ENCODE assay signal across 9 cellular contexts in the genomic region with DNA sequence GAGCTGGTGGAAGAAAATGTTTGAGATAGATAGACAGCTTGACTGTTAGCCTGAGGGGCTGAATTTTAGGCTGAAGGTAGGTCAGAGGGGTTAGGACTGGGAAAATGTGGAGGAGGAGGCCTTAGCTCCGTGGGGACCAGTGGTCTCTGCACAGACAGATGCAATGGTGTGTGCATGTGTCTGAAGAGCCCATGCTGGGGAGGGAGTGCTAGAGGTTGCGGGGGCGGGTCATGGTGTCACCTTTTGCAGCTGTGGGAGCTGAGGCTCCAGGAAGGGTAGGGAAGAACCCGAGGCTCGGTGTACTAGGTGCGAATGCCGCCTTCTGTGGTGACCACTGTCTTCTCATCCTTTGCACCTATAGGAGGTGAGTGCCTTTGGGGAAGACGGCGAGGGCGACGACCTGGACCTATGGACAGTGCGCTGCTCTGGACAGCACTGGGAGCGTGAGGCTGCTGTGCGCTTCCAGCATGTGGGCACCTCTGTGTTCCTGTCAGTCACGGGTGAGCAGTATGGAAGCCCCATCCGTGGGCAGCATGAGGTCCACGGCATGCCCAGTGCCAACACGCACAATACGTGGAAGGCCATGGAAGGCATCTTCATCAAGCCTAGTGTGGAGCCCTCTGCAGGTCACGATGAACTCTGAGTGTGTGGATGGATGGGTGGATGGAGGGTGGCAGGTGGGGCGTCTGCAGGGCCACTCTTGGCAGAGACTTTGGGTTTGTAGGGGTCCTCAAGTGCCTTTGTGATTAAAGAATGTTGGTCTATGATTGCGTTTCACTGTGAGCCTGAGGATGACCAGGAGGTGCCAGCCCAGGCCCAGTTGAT. TPM values are rescaled to one million over a fixed set of nuclear protein-coding genes. Genes with fewer than 3 reads are reported as not detected.
DNase-seq lines count a peak whose midpoint lies in the region; ATAC-seq and TF ChIP-seq lines count a peak whose summit lies in the region.
"Had no signal": no experiment of that assay in that cellular context is flagged by ENCODE, and none has a peak within 500 bp of the region (broad histone marks: within the 10 kb centered on the region; RNA-seq: fewer than 3 reads in every experiment).

No MANE protein-coding gene starts in this region.

- H3K27ac Mint-ChIP-seq in activated naive CD4-positive, alpha-beta T cell treated with anti-CD3 and anti-CD28 coated beads for 36 hours = peak overlapping the region; percentile 73
- no peak overlapping the region for H3K27ac Mint-ChIP-seq in stimulated activated naive CD8-positive, alpha-beta T cell treated with anti-CD3 and anti-CD28 coated beads, Interleukin-15, amount 100 ng/mL, for 72 hours

- peaks cover 25% of the 10 kb centered on the region for H3K36me3 Mint-ChIP-seq in activated naive CD4-positive, alpha-beta T cell treated with anti-CD3 and anti-CD28 coated beads for 36 hours (ENCODE audit: low read depth)

- DNase-seq in activated naive CD4-positive, alpha-beta T cell treated with anti-CD3 and anti-CD28 coated beads for 36 hours = peak; percentile 25
- no peak for DNase-seq in activated naive CD4-positive, alpha-beta T cell (lab: John Stamatoyannopoulos, UW)
- DNase-seq in SK-MEL-5 (ENCODE audit: low read depth, low spot score) (peak; percentile 45), fibroblast of pulmonary artery (ENCODE audit: low read depth) (no peak), mucosa of gallbladder (ENCODE audit: low spot score) (no peak), CD1c-positive myeloid dendritic cell (ENCODE audit: extremely low spot score) (no peak)
- no peak for DNase-seq in stimulated activated naive CD8-positive, alpha-beta T cell treated with anti-CD3 and anti-CD28 coated beads, Interleukin-15, amount 100 ng/mL, for 72 hours

- peak overlapping the region; percentile 90 for H3K4me3 Mint-ChIP-seq in activated naive CD4-positive, alpha-beta T cell treated with anti-CD3 and anti-CD28 coated beads for 36 hours
- peak overlapping the region; percentile 73 to 93 for H3K4me3 Mint-ChIP-seq in stimulated activated naive CD8-positive, alpha-beta T cell treated with anti-CD3 and anti-CD28 coated beads, Interleukin-15, amount 100 ng/mL, for 72 hours

- peak; percentile 17 for TF ChIP-seq CTCF in fibroblast of pulmonary artery (IDR thresholded peaks at IDR 0.05; ENCODE audit: low read length, missing control alignments)

- intact Hi-C loops in activated naive CD4-positive, alpha-beta T cell treated with anti-CD3 and anti-CD28 coated beads for 36 hours (cut with micrococcal nuclease) = loop anchor here (1.0 kb wide), 1 partner anchor 13 kb away; no protein-coding TSS in a partner anchor

- no peaks in the 10 kb centered on the region for H3K9me3 Mint-ChIP-seq in activated naive CD4-positive, alpha-beta T cell treated with anti-CD3 and anti-CD28 coated beads for 36 hours
- no peaks in the 10 kb centered on the region for H3K9me3 Mint-ChIP-seq in stimulated activated naive CD8-positive, alpha-beta T cell treated with anti-CD3 and anti-CD28 coated beads, Interleukin-15, amount 100 ng/mL, for 72 hours

- in situ Hi-C loops in SK-MEL-5 (cut with HindIII; ENCODE audit: low pct_unique_long_range_greater_than_20kb, low sequenced_read_pairs) = no loop called here

- no peaks in the 10 kb centered on the region for H3K27me3 Mint-ChIP-seq in activated naive CD4-positive, alpha-beta T cell treated with anti-CD3 and anti-CD28 coated beads for 36 hours (ENCODE audit: low read depth)
- H3K27me3 Mint-ChIP-seq in stimulated activated naive CD8-positive, alpha-beta T cell treated with anti-CD3 and anti-CD28 coated beads, Interleukin-15, amount 100 ng/mL, for 72 hours = peaks cover 11% of the 10 kb centered on the region

- ATAC-seq in stimulated activated naive CD8-positive, alpha-beta T cell treated with anti-CD3 and anti-CD28 coated beads, Interleukin-15, amount 100 ng/mL, for 72 hours = no peak
- no peak for ATAC-seq in HG03097 (IDR thresholded peaks at IDR 0.05; ENCODE audit: low FRiP score, unreplicated experiment)

- peak overlapping the region; percentile 75 for H3K4me3 ChIP-seq in fibroblast of pulmonary artery (replicated peaks; ENCODE audit: low read depth, low read length)

- H3K4me1 Mint-ChIP-seq in activated naive CD4-positive, alpha-beta T cell treated with anti-CD3 and anti-CD28 coated beads for 36 hours (ENCODE audit: low read depth) = peaks cover 30% of the 10 kb centered on the region
- peaks cover 49% of the 10 kb centered on the region for H3K4me1 Mint-ChIP-seq in stimulated activated naive CD8-positive, alpha-beta T cell treated with anti-CD3 and anti-CD28 coated beads, Interleukin-15, amount 100 ng/mL, for 72 hours

- CTCF ChIA-PET in activated naive CD4-positive, alpha-beta T cell treated with anti-CD3 and anti-CD28 coated beads for 36 hours (lab: Charles Lee) = interaction anchor here (1.2 to 12.4 kb wide), 7 partner anchors 13 to 71 kb away, joined by 3 to 208 read pairs (median 7); a partner anchor contains a TSS

RNA-seq across cellular contexts. Expression of a gene that starts 1.6 kb away (rescaled TPM):
- 10 to 100 TPM; 21.7 to 22.3 TPM for total RNA-seq in activated naive CD4-positive, alpha-beta T cell treated with anti-CD3 and anti-CD28 coated beads for 36 hours
- total RNA-seq in SK-MEL-5 (2014; rRNA removed; shearing (Covaris generic)) = 144 and 146 TPM in 2 replicates
- polyA plus RNA-seq in SK-MEL-5 (2015; cell fraction: cytosol; rRNA removed) = 225 and 364 TPM in 2 replicates
- polyA plus RNA-seq in SK-MEL-5 (2015; cell fraction: nucleus; rRNA removed) = 21.9 and 27.8 TPM in 2 replicates
- total RNA-seq in mucosa of gallbladder = 61.4 TPM

RNA-seq across cellular contexts. Expression of a gene that starts 11.2 kb away (rescaled TPM):
- under 1 TPM; 0.19 to 0.30 TPM for total RNA-seq in activated naive CD4-positive, alpha-beta T cell treated with anti-CD3 and anti-CD28 coated beads for 36 hours
- total RNA-seq in SK-MEL-5 (2014; rRNA removed; shearing (Covaris generic)) = 0.11 TPM in 1 of 2 replicates, not detected in the other
- not detected in 2 replicates for polyA plus RNA-seq in SK-MEL-5 (2015; cell fraction: cytosol; rRNA removed)
- polyA plus RNA-seq in SK-MEL-5 (2015; cell fraction: nucleus; rRNA removed) = 3.1 and 3.2 TPM in 2 replicates
- total RNA-seq in mucosa of gallbladder = 0.37 TPM
- total RNA-seq: NCI-H460 had no signal

RNA-seq across cellular contexts. Expression of a gene that starts 13.9 kb away (rescaled TPM):
- total RNA-seq in activated naive CD4-positive, alpha-beta T cell treated with anti-CD3 and anti-CD28 coated beads for 36 hours = 10 to 100 TPM; 50.3 to 53.2 TPM
- 32.2 and 34.6 TPM in 2 replicates for total RNA-seq in SK-MEL-5 (2014; rRNA removed; shearing (Covaris generic))
- 82.1 and 94.7 TPM in 2 replicates for polyA plus RNA-seq in SK-MEL-5 (2015; cell fraction: cytosol; rRNA removed)
- 70.7 and 87.5 TPM in 2 replicates for polyA plus RNA-seq in SK-MEL-5 (2015; cell fraction: nucleus; rRNA removed)
- total RNA-seq in mucosa of gallbladder = 27.4 TPM

RNA-seq across cellular contexts. Expression of a gene that starts 22.1 kb away (rescaled TPM):
- total RNA-seq in activated naive CD4-positive, alpha-beta T cell treated with anti-CD3 and anti-CD28 coated beads for 36 hours = 10 to 100 TPM; 40.9 to 42.3 TPM
- total RNA-seq in SK-MEL-5 (2014; rRNA removed; shearing (Covaris generic)) = 22.5 and 27.6 TPM in 2 replicates
- polyA plus RNA-seq in SK-MEL-5 (2015; cell fraction: cytosol; rRNA removed) = 44.0 and 59.4 TPM in 2 replicates
- polyA plus RNA-seq in SK-MEL-5 (2015; cell fraction: nucleus; rRNA removed) = 143 and 208 TPM in 2 replicates
- total RNA-seq in mucosa of gallbladder = 46.6 TPM

Comparison
In these comparisons a context has a peak if more than half of its experiments do, and no peak if none do; other contexts are left out.
1. DNase-seq: peak in activated naive CD4-positive, alpha-beta T cell treated with anti-CD3 and anti-CD28 coated beads for 36 hours (single experiment) and SK-MEL-5 (single experiment); none in activated naive CD4-positive, alpha-beta T cell (0 of 4), fibroblast of pulmonary artery (single experiment), stimulated activated naive CD8-positive, alpha-beta T cell treated with anti-CD3 and anti-CD28 coated beads, Interleukin-15, amount 100 ng/mL, for 72 hours (0 of 2), mucosa of gallbladder (single experiment) and CD1c-positive myeloid dendritic cell (single experiment).